ENCODE assay signal across 9 cellular contexts in the genomic region with DNA sequence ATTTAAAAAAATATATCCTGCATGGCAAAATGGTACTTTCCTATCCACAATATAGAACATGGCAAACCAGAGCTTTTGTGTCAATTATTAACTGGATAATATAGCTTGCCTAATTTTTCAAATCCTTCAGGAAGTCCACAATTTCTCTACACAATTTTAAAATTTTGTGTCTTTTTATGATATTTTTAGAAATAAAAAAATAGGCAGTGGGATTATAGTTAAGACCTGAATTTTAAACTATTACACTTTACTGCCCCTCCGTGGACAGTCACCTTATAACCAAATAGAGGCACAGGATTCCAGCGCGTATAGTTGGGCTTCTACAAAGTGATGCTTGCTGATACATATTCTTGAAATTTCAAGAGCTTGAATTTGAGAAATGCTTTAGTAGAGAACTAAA. TPM values are rescaled to one million over a fixed set of nuclear protein-coding genes. Genes with fewer than 3 reads are reported as not detected.
DNase-seq lines count a peak whose midpoint lies in the region; ATAC-seq and TF ChIP-seq lines count a peak whose summit lies in the region.
"Had no signal": no experiment of that assay in that cellular context is flagged by ENCODE, and none has a peak within 500 bp of the region (broad histone marks: within the 10 kb centered on the region; RNA-seq: fewer than 3 reads in every experiment).

No MANE protein-coding gene starts in this region.

- WGBS in mesenchymal stem cell = 9% methylated on average over 3 of the region's 3 CpGs
- WGBS in aorta, 2 donors = 0 to 1% methylated on average over 3 of the region's 3 CpGs

- no peak overlapping the region for H3K18ac ChIP-seq in mesenchymal stem cell (ENCODE audit: low read depth in 1 of 2, low read length in 2 of 2)

- peaks cover 30% of the 10 kb centered on the region for H3K4me1 Mint-ChIP-seq in HFFc6 (ENCODE audit: low read depth)

- no peaks in the 10 kb centered on the region for H3K27me3 ChIP-seq in mesenchymal stem cell (ENCODE audit: control insufficient read depth in 1 of 2, insufficient read depth in 1 of 2, low read length in 2 of 2)
- no peaks in the 10 kb centered on the region for H3K27me3 ChIP-seq in aorta (ENCODE audit: control insufficient read depth in 1 of 2, insufficient read depth in 2 of 2, low read length in 1 of 2)

- TF ChIP-seq CTCF in HFFc6 (IDR thresholded peaks at IDR 0.05) (peak; percentile 77), choroid plexus epithelial cell (conservative IDR thresholded peaks at IDR 0.05; ENCODE audit: low read depth, low read length) (peak; percentile 55), omental fat pad (IDR thresholded peaks at IDR 0.05) (no peak)

- no peaks in the 10 kb centered on the region for H3K36me3 Mint-ChIP-seq in HFFc6 (ENCODE audit: low read depth)

- no peak overlapping the region for H3K4ac ChIP-seq in mesenchymal stem cell (ENCODE audit: low read depth in 1 of 2, low read length in 2 of 2)

- peaks cover 1% of the 10 kb centered on the region; the same call in 1 of the 2 replicates for H3K27me3 Mint-ChIP-seq in HFFc6 (ENCODE audit: insufficient read depth)

- H2BK120ac ChIP-seq in mesenchymal stem cell (ENCODE audit: low read depth, low read length) = no peak overlapping the region

- no peak overlapping the region for H3K27ac Mint-ChIP-seq in HFFc6

- H3K9me3 ChIP-seq in mesenchymal stem cell (ENCODE audit: control insufficient read depth, low read length) (no peaks in the 10 kb centered on the region), aorta (ENCODE audit: control insufficient read depth, low read length) (no peaks in the 10 kb centered on the region)

- H3K14ac ChIP-seq in mesenchymal stem cell (ENCODE audit: low read length in 2 of 2) = no peak overlapping the region

- no peak overlapping the region for H2BK12ac ChIP-seq in mesenchymal stem cell (ENCODE audit: low read length in 2 of 2)

- H3K4me1 ChIP-seq in mesenchymal stem cell (ENCODE audit: control insufficient read depth, insufficient read depth, low read depth, low read length) = peaks cover 8% of the 10 kb centered on the region
- no peaks in the 10 kb centered on the region for H3K4me1 ChIP-seq in aorta (ENCODE audit: control insufficient read depth in 1 of 2, insufficient read depth in 2 of 2, low read length in 2 of 2)

- H3K23ac ChIP-seq in mesenchymal stem cell (ENCODE audit: low read length in 2 of 2) = no peak overlapping the region

- H3K27ac ChIP-seq in mesenchymal stem cell (ENCODE audit: low read length, poor library complexity, severe bottlenecking) (no peak overlapping the region), aorta (ENCODE audit: low read depth in 1 of 2, low read length in 2 of 2) (no peak overlapping the region)

- no peak overlapping the region for H2BK5ac ChIP-seq in mesenchymal stem cell (ENCODE audit: low read depth, low read length, poor library complexity, severe bottlenecking)

- no peaks in the 10 kb centered on the region for H3K79me1 ChIP-seq in mesenchymal stem cell (replicated peaks; ENCODE audit: low read length, poor library complexity, severe bottlenecking)

- H3K4me2 ChIP-seq in mesenchymal stem cell (ENCODE audit: low read length, poor library complexity, severe bottlenecking) = no peak overlapping the region

- no peak overlapping the region for H2AFZ ChIP-seq in mesenchymal stem cell (ENCODE audit: low read depth, low read length)

- no peaks in the 10 kb centered on the region for H3K9me3 Mint-ChIP-seq in HFFc6
- H3K9me3 Mint-ChIP-seq: T-helper 1 cell treated with Interleukin-12 subunit alpha and Interleukin-12 subunit beta and Interleukin-4 antibody, amounts not matched to agents 30 μg/mL and 1 μg/mL, for 36 hours had no signal

- H2BK15ac ChIP-seq in mesenchymal stem cell (ENCODE audit: low read depth, poor library complexity, severe bottlenecking) = no peak overlapping the region

- DNase-seq in D341Med (ENCODE audit: low spot score) (peak; percentile 58), HFFc6 (peak; percentile 61), SHP77 treated with DMSO at 0.1 percent for 48 hours (lab: John Stamatoyannopoulos, UW) (peak; percentile 29), choroid plexus epithelial cell (ENCODE audit: low read depth) (peak; percentile 82), mesenchymal stem cell (peak; percentile 57), omental fat pad (ENCODE audit: low spot score) (no peak), aorta (no peak)

- H3K4me3 Mint-ChIP-seq in HFFc6 = no peak overlapping the region
- H3K4me3 Mint-ChIP-seq: T-helper 1 cell treated with Interleukin-12 subunit alpha and Interleukin-12 subunit beta and Interleukin-4 antibody, amounts not matched to agents 30 μg/mL and 1 μg/mL, for 36 hours had no signal

- no peak overlapping the region for H4K91ac ChIP-seq in mesenchymal stem cell (ENCODE audit: low read length)

- H3K9ac ChIP-seq in mesenchymal stem cell (ENCODE audit: low read length) = no peak overlapping the region

- ATAC-seq in omental fat pad (ENCODE audit: low FRiP score) (no peak), aorta (ENCODE audit: low FRiP score) (no peak), GM19397 (IDR thresholded peaks at IDR 0.05; ENCODE audit: unreplicated experiment) (no peak)

- no peak overlapping the region for H3K4me3 ChIP-seq in choroid plexus epithelial cell (ENCODE audit: low read depth, low read length)
- no peak overlapping the region for H3K4me3 ChIP-seq in mesenchymal stem cell (ENCODE audit: insufficient read depth in 1 of 2, low read depth in 1 of 2, low read length in 2 of 2)
- H3K4me3 ChIP-seq in aorta (ENCODE audit: low read length in 2 of 2) = no peak overlapping the region

- H3K36me3 ChIP-seq in mesenchymal stem cell (ENCODE audit: control insufficient read depth in 1 of 2, insufficient read depth in 2 of 2, low read depth in 1 of 2, low read length in 2 of 2) (no peaks in the 10 kb centered on the region), aorta (ENCODE audit: control insufficient read depth in 1 of 2, insufficient read depth in 2 of 2, low read length in 1 of 2) (no peaks in the 10 kb centered on the region)

- intact Hi-C loops in aorta (cut with DNase I) = loop anchor here in 1 of 2 donors (5.0 kb wide), 1 partner anchor 160 kb away; no protein-coding TSS in a partner anchor

- H2AK5ac ChIP-seq in mesenchymal stem cell (ENCODE audit: low read length, severe bottlenecking) = no peak overlapping the region

- no peak overlapping the region for H4K8ac ChIP-seq in mesenchymal stem cell (ENCODE audit: low read length)

RNA-seq across cellular contexts. Expression of a gene that starts 2.1 kb away (rescaled TPM):
- total RNA-seq in HFFc6 (2021; fragmentation: NEBNext Ultra II Directional; extraction: Animal tissue kit (Norgen Biotek cat#: 25700)) = 1 to 10 TPM; 2.4 to 6.3 (median 3.3) TPM
- 0.77 TPM for polyA plus RNA-seq in mesenchymal stem cell (2013, experiment 1 of 2)
- 0.81 TPM for polyA plus RNA-seq in mesenchymal stem cell (2013, experiment 2 of 2)
- total RNA-seq in omental fat pad = 1 to 10 TPM in 1 of 4 donors, under 1 TPM in 2, not detected in 1; 0.84 to 1.4 (median 0.84) TPM
- total RNA-seq in aorta = 1 to 10 TPM; 1.5 TPM
- polyA plus RNA-seq in aorta = 1 to 10 TPM in 1 of 2 donors, under 1 TPM in 1; 0.84 to 2.5 TPM

Comparison
In these comparisons a context has a peak if more than half of its experiments do, and no peak if none do; other contexts are left out.
1. DNase-seq: peak in D341Med (single experiment), HFFc6 (single experiment), SHP77 treated with DMSO at 0.1 percent for 48 hours (single experiment), choroid plexus epithelial cell (single experiment) and mesenchymal stem cell (single experiment); none in omental fat pad (single experiment) and aorta (0 of 2).
2. CTCF ChIP-seq: peak in HFFc6 (single experiment) and choroid plexus epithelial cell (single experiment); none in omental fat pad (0 of 3).